ENCODE assay signal across 8 cellular contexts in the genomic region with DNA sequence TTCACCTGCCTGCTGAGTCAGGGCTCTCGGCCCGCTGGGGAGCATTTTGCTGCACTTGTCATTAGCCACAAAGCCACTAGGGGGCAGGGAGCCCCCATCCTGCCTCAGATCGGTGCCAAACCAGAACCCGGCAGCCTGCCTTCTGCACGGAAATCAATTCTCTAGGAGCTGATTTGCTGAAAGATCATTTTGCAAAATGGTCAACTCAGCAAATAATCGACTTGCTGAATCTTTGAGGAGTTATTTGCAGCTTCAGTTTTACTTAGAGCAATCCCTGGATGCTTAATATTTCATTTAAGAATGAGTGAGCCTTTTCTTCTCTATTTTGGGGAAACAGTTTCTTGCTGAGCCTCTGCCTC. TPM values are rescaled to one million over a fixed set of nuclear protein-coding genes. Genes with fewer than 3 reads are reported as not detected.
A peak's percentile ranks its signal among the peaks of the same experiment; 100 is the strongest.
DNase-seq lines count a peak whose midpoint lies in the region; ATAC-seq lines count a peak whose summit lies in the region.

No MANE protein-coding gene starts in this region.

- no peak overlapping the region for H3K27ac ChIP-seq in mesendoderm (ENCODE audit: low read depth, low read length)

- no peak overlapping the region for H4K5ac ChIP-seq in mesendoderm (ENCODE audit: low read length)

- H2BK120ac ChIP-seq in mesendoderm (ENCODE audit: low read depth, low read length) = no peak overlapping the region

- H3K4me1 ChIP-seq in mesendoderm (ENCODE audit: control insufficient read depth, low read depth, low read length) = no peaks in the 10 kb centered on the region

- no peaks in the 10 kb centered on the region for H3K27me3 ChIP-seq in mesendoderm (ENCODE audit: insufficient read depth, low read length, poor library complexity)

- no peaks in the 10 kb centered on the region for H3K79me1 ChIP-seq in mesendoderm (ENCODE audit: low read length)

- no peak overlapping the region for H3K23ac ChIP-seq in mesendoderm (ENCODE audit: low read length)

- no peak overlapping the region for H3K4ac ChIP-seq in mesendoderm (ENCODE audit: low read depth, low read length)

- H3K79me2 ChIP-seq in mesendoderm (ENCODE audit: control insufficient read depth, insufficient read depth, low read length) = no peaks in the 10 kb centered on the region

- ATAC-seq in GM18867 (IDR thresholded peaks at IDR 0.05; ENCODE audit: unreplicated experiment) = peak; percentile 70
- ATAC-seq in HG03378 (IDR thresholded peaks at IDR 0.05; ENCODE audit: unreplicated experiment) = peak; percentile 53

- no peaks in the 10 kb centered on the region for H3K36me3 ChIP-seq in mesendoderm (ENCODE audit: control insufficient read depth, insufficient read depth, low read length)

- no peak overlapping the region for H3K18ac ChIP-seq in mesendoderm (ENCODE audit: low read length)

- H3K9ac ChIP-seq in mesendoderm (ENCODE audit: low read length) = no peak overlapping the region

- H2BK5ac ChIP-seq in mesendoderm (ENCODE audit: low read length) = no peak overlapping the region

- no peak overlapping the region for H4K8ac ChIP-seq in mesendoderm (ENCODE audit: low read depth, low read length)

- no peak overlapping the region for H2BK15ac ChIP-seq in mesendoderm (replicated peaks; ENCODE audit: low read depth)

- no peak overlapping the region for H3K4me3 ChIP-seq in mesendoderm (ENCODE audit: low read length)

- no CpG with 5 or more reads among the region's 6 CpGs for WGBS in mesendoderm (ENCODE audit: extremely low coverage, insufficient coverage, low lambda C conversion rate)

- H3K56ac ChIP-seq in mesendoderm (ENCODE audit: low read length) = no peak overlapping the region

- DNase-seq in AG08396 (ENCODE audit: low spot score) (peak; percentile 89), NCI-H526 treated with DMSO at 0.1 percent for 48 hours (lab: John Stamatoyannopoulos, UW) (peak; percentile 44), mesendoderm (peak; percentile 61)
- peak; percentile 89 to 92 for DNase-seq in activated CD4-positive, alpha-beta T cell treated with anti-CD3 and anti-CD28 coated beads, Interleukin-2, amount 50 U/mL, for 48 hours
- DNase-seq in effector CD4-positive, alpha-beta T cell = peak; percentile 84
- peak; percentile 76 to 79 for DNase-seq in stimulated activated CD8-positive, alpha-beta memory T cell treated with anti-CD3 and anti-CD28 coated beads, Interleukin-15, amount 100 ng/mL, for 48 hours (ENCODE audit: low read depth in 2 of 2)

- no peak overlapping the region for H2AK5ac ChIP-seq in mesendoderm (ENCODE audit: low read length)

- no peak overlapping the region for H3K4me2 ChIP-seq in mesendoderm (ENCODE audit: low read length)

RNA-seq across cellular contexts. Expression of a gene that starts 1.7 kb away (rescaled TPM):
- polyA plus RNA-seq in mesendoderm (2013, experiment 1 of 2) = 0.01 TPM
- polyA plus RNA-seq in mesendoderm (2013, experiment 2 of 2) = not detected
